ENCODE assay signal across 23 cellular contexts in the genomic region with DNA sequence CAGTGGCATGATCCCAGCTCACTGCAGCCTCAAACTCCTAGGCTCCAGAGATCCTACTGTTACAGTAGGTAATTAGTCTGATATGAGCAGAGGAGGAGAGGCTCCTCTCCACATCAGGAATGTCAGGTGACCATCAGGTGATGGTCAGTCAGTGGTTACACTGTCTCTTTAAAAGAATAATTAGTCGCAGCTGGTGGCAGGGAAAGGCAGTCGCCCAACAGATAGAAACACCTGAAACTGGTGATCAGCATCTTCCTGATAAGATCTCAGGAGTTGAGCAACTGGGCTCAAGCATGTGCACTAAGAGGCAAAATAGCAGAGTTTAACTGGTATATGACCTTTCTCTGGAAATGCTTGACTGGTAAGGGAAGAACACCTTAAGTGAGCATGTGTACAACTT.
"Had no signal": no experiment of that assay in that cellular context is flagged by ENCODE, and none has a peak within 500 bp of the region (broad histone marks: within the 10 kb centered on the region; RNA-seq: fewer than 3 reads in every experiment).

No MANE protein-coding gene starts in this region.

- DNase-seq: activated CD4-positive, alpha-beta T cell treated with anti-CD3 and anti-CD28 coated beads for 36 hours; activated CD4-positive, CD25-positive, alpha-beta regulatory T cell; activated effector memory CD4-positive, alpha-beta T cell treated with Interleukin-2 at 50 U/mL for 16 hours; activated naive CD4-positive, alpha-beta T cell treated with Interleukin-2 at 50 U/mL for 16 hours; anterior cingulate cortex; dermis blood vessel endothelial cell; effector CD4-positive, alpha-beta T cell; foreskin keratinocyte; heart right ventricle; left ventricle myocardium inferior; mucosa of descending colon; retina; stimulated activated CD4-positive, alpha-beta T cell treated with anti-CD3 and anti-CD28 coated beads, Interleukin-1b, Interleukin-23, amount 100 ng/mL, for 48 hours; stimulated activated CD4-positive, alpha-beta T cell treated with anti-CD3 and anti-CD28 coated beads, Interleukin-4, amount 100 ng/mL, for 4 hours; stimulated activated CD8-positive, alpha-beta memory T cell treated with anti-CD3 and anti-CD28 coated beads, Interleukin-4, amount 100 ng/mL, for 48 hours; stomach; upper lobe of right lung had no signal

- H3K4me3 Mint-ChIP-seq: activated CD4-positive, alpha-beta T cell treated with anti-CD3 and anti-CD28 coated beads for 36 hours; activated naive CD8-positive, alpha-beta T cell; nephron; stimulated activated memory B cell treated with anti-CD40 and anti-IgM and Interleukin-4, amounts not matched to agents 10 μg/mL and 1 μg/mL and 100 μg/mL, for 72 hours had no signal

- H3K36me3 Mint-ChIP-seq: activated naive CD8-positive, alpha-beta T cell; stimulated activated memory B cell treated with anti-CD40 and anti-IgM and Interleukin-4, amounts not matched to agents 10 μg/mL and 1 μg/mL and 100 μg/mL, for 72 hours had no signal

- H3K4me2 ChIP-seq: smooth muscle cell had no signal

- H3K9me3 Mint-ChIP-seq: stimulated activated memory B cell treated with anti-CD40 and anti-IgM and Interleukin-4, amounts not matched to agents 10 μg/mL and 1 μg/mL and 100 μg/mL, for 72 hours had no signal

- H3K27me3 ChIP-seq: esophagus muscularis mucosa, foreskin keratinocyte, stomach, thyroid gland, upper lobe of right lung had no signal

- H3K4me1 Mint-ChIP-seq: activated CD4-positive, alpha-beta T cell treated with anti-CD3 and anti-CD28 coated beads for 36 hours; nephron had no signal

- H3K4me3 ChIP-seq: esophagus muscularis mucosa, heart right ventricle, left ventricle myocardium inferior, mucosa of descending colon, smooth muscle cell, stomach, thyroid gland, upper lobe of right lung had no signal

- H3K36me3 ChIP-seq: esophagus muscularis mucosa, heart right ventricle, left ventricle myocardium inferior, stomach, thyroid gland, upper lobe of right lung had no signal

- H3K27ac Mint-ChIP-seq: activated CD4-positive, alpha-beta T cell treated with anti-CD3 and anti-CD28 coated beads for 36 hours; activated naive CD8-positive, alpha-beta T cell; nephron; stimulated activated memory B cell treated with anti-CD40 and anti-IgM and Interleukin-4, amounts not matched to agents 10 μg/mL and 1 μg/mL and 100 μg/mL, for 72 hours had no signal

- H3K9me3 ChIP-seq: esophagus muscularis mucosa, left ventricle myocardium inferior, mucosa of descending colon, thyroid gland, upper lobe of right lung had no signal

- H3K27ac ChIP-seq: esophagus muscularis mucosa, foreskin keratinocyte, heart right ventricle, left ventricle myocardium inferior, stomach, upper lobe of right lung had no signal

- H3K4me1 ChIP-seq: esophagus muscularis mucosa, left ventricle myocardium inferior, stomach, upper lobe of right lung had no signal

- ATAC-seq: activated CD4-positive, alpha-beta T cell treated with anti-CD3 and anti-CD28 coated beads for 36 hours; foreskin keratinocyte; heart right ventricle; mucosa of descending colon; stimulated activated memory B cell treated with anti-CD40 and anti-IgM and Interleukin-4, amounts not matched to agents 10 μg/mL and 1 μg/mL and 100 μg/mL, for 72 hours; upper lobe of right lung had no signal
